In the genomic region with DNA sequence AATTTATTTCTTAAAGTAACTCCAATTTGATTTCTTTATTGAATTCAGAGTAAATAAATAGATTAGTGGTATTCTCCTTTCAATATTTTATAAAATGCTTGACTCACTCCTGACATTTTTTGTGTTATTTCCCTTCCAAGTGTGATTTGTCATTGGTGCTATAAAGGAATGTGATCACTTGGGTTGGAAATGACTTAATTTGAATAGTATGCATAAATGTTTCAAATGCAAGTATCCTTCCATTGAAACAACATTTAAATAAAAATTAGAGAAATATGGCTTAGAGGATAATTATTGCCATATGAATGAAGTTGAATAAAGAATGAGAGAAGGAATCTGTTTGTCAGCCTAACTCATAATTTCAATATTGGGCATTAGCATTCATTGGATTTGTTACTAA, we compare ENCODE assay signal across 24 cellular contexts.
"Had no signal": no experiment of that assay in that cellular context is flagged by ENCODE, and none has a peak within 500 bp of the region (broad histone marks: within the 10 kb centered on the region; RNA-seq: fewer than 3 reads in every experiment).

No MANE protein-coding gene starts in this region.

- H3K36me3 ChIP-seq: cardiac muscle cell, left ventricle myocardium inferior, tibial nerve, WERI-Rb-1 had no signal

- H3K4me1 ChIP-seq: left ventricle myocardium inferior, tibial nerve had no signal

- H3K4me3 ChIP-seq: cardiac muscle cell, coronary artery, dorsolateral prefrontal cortex, left ventricle myocardium inferior, lung, mucosa of descending colon, tibial nerve had no signal

- DNase-seq: activated CD4-positive, alpha-beta T cell treated with anti-CD3 and anti-CD28 coated beads, Interleukin-2, amount 10 ng/mL, durations not matched to agents 24 days and 14 days; activated CD4-positive, CD25-positive, alpha-beta regulatory T cell treated with anti-CD3 and anti-CD28 coated beads, Interleukin-2, amount 50 U/mL, for 72 hours; activated CD8-positive, alpha-beta memory T cell treated with anti-CD3 and anti-CD28 coated beads, Interleukin-2, amount 10 ng/mL, durations not matched to agents 7 days and 5 days; activated CD8-positive, alpha-beta T cell treated with anti-CD3 and anti-CD28 coated beads, Interleukin-2, amount 10 ng/mL, durations not matched to agents 7 days and 5 days; activated naive CD8-positive, alpha-beta T cell treated with anti-CD3 and anti-CD28 coated beads, Interleukin-2, amount 50 U/mL, for 24 hours; activated T-cell treated with anti-CD3 and anti-CD28 coated beads, Interleukin-2, amount 50 U/mL, for 48 hours; dorsolateral prefrontal cortex; effector memory CD4-positive, alpha-beta T cell; erythroblast; foreskin melanocyte; left ventricle myocardium inferior; mucosa of descending colon; right cardiac atrium; stimulated activated naive CD4-positive, alpha-beta T cell; T-helper 9 cell; WERI-Rb-1 had no signal

- H3K27ac Mint-ChIP-seq: activated CD4-positive, alpha-beta T cell treated with anti-CD3 and anti-CD28 coated beads, Interleukin-2, amount 10 ng/mL, durations not matched to agents 24 days and 14 days; activated CD8-positive, alpha-beta memory T cell treated with anti-CD3 and anti-CD28 coated beads, Interleukin-2, amount 10 ng/mL, durations not matched to agents 7 days and 5 days; activated CD8-positive, alpha-beta T cell treated with anti-CD3 and anti-CD28 coated beads, Interleukin-2, amount 10 ng/mL, durations not matched to agents 7 days and 5 days; activated naive CD4-positive, alpha-beta T cell treated with anti-CD3 and anti-CD28 coated beads, Interleukin-2, amount 50 U/mL, for 24 hours; activated naive CD8-positive, alpha-beta T cell treated with anti-CD3 and anti-CD28 coated beads, Interleukin-2, amount 50 U/mL, for 24 hours; activated T-helper 2 cell treated with anti-CD3 and anti-CD28 coated beads, Interferon-gamma antibody, Interleukin-2, Interleukin-4, amounts not matched to agents 10 μg/mL and 5 μg/mL and 100 μg/mL, durations not matched to agents 14 hours and 24 hours and 36 hours; brain; natural killer cell treated with Interleukin-12 subunit alpha and Interleukin-12 subunit beta and Interleukin-15 and Interleukin-18, amount 100 ng/mL, for 72 hours had no signal

- H3K36me3 Mint-ChIP-seq: activated CD8-positive, alpha-beta memory T cell treated with anti-CD3 and anti-CD28 coated beads, Interleukin-2, amount 10 ng/mL, durations not matched to agents 7 days and 5 days; activated naive CD4-positive, alpha-beta T cell treated with anti-CD3 and anti-CD28 coated beads, Interleukin-2, amount 50 U/mL, for 24 hours; brain; natural killer cell treated with Interleukin-12 subunit alpha and Interleukin-12 subunit beta and Interleukin-15 and Interleukin-18, amount 100 ng/mL, for 72 hours had no signal

- H3K27me3 Mint-ChIP-seq: activated CD4-positive, alpha-beta T cell treated with anti-CD3 and anti-CD28 coated beads, Interleukin-2, amount 10 ng/mL, durations not matched to agents 24 days and 14 days; activated CD8-positive, alpha-beta memory T cell treated with anti-CD3 and anti-CD28 coated beads, Interleukin-2, amount 10 ng/mL, durations not matched to agents 7 days and 5 days; activated naive CD4-positive, alpha-beta T cell treated with anti-CD3 and anti-CD28 coated beads, Interleukin-2, amount 50 U/mL, for 24 hours; activated naive CD8-positive, alpha-beta T cell treated with anti-CD3 and anti-CD28 coated beads, Interleukin-2, amount 50 U/mL, for 24 hours; natural killer cell treated with Interleukin-12 subunit alpha and Interleukin-12 subunit beta and Interleukin-15 and Interleukin-18, amount 100 ng/mL, for 72 hours had no signal

- H3K9me3 ChIP-seq: left ventricle myocardium inferior, mucosa of descending colon, tibial nerve had no signal

- H3K9me3 Mint-ChIP-seq: activated naive CD4-positive, alpha-beta T cell treated with anti-CD3 and anti-CD28 coated beads, Interleukin-2, amount 50 U/mL, for 24 hours had no signal

- H3K4me3 Mint-ChIP-seq: activated CD4-positive, alpha-beta T cell treated with anti-CD3 and anti-CD28 coated beads, Interleukin-2, amount 10 ng/mL, durations not matched to agents 24 days and 14 days; activated CD8-positive, alpha-beta memory T cell treated with anti-CD3 and anti-CD28 coated beads, Interleukin-2, amount 10 ng/mL, durations not matched to agents 7 days and 5 days; activated CD8-positive, alpha-beta T cell treated with anti-CD3 and anti-CD28 coated beads, Interleukin-2, amount 10 ng/mL, durations not matched to agents 7 days and 5 days; activated naive CD4-positive, alpha-beta T cell treated with anti-CD3 and anti-CD28 coated beads, Interleukin-2, amount 50 U/mL, for 24 hours; activated naive CD8-positive, alpha-beta T cell treated with anti-CD3 and anti-CD28 coated beads, Interleukin-2, amount 50 U/mL, for 24 hours; brain; natural killer cell treated with Interleukin-12 subunit alpha and Interleukin-12 subunit beta and Interleukin-15 and Interleukin-18, amount 100 ng/mL, for 72 hours had no signal

- H3K27ac ChIP-seq: cardiac muscle cell, coronary artery, dorsolateral prefrontal cortex, left ventricle myocardium inferior, tibial nerve, WERI-Rb-1 had no signal

- H3K27me3 ChIP-seq: cardiac muscle cell, dorsolateral prefrontal cortex, tibial nerve had no signal

- H3K4me1 Mint-ChIP-seq: activated CD4-positive, alpha-beta T cell treated with anti-CD3 and anti-CD28 coated beads, Interleukin-2, amount 10 ng/mL, durations not matched to agents 24 days and 14 days; activated CD8-positive, alpha-beta memory T cell treated with anti-CD3 and anti-CD28 coated beads, Interleukin-2, amount 10 ng/mL, durations not matched to agents 7 days and 5 days; activated naive CD4-positive, alpha-beta T cell treated with anti-CD3 and anti-CD28 coated beads, Interleukin-2, amount 50 U/mL, for 24 hours; activated naive CD8-positive, alpha-beta T cell treated with anti-CD3 and anti-CD28 coated beads, Interleukin-2, amount 50 U/mL, for 24 hours; brain had no signal
